Comparison of ENCODE assay signal across 1 cellular context in the genomic region with DNA sequence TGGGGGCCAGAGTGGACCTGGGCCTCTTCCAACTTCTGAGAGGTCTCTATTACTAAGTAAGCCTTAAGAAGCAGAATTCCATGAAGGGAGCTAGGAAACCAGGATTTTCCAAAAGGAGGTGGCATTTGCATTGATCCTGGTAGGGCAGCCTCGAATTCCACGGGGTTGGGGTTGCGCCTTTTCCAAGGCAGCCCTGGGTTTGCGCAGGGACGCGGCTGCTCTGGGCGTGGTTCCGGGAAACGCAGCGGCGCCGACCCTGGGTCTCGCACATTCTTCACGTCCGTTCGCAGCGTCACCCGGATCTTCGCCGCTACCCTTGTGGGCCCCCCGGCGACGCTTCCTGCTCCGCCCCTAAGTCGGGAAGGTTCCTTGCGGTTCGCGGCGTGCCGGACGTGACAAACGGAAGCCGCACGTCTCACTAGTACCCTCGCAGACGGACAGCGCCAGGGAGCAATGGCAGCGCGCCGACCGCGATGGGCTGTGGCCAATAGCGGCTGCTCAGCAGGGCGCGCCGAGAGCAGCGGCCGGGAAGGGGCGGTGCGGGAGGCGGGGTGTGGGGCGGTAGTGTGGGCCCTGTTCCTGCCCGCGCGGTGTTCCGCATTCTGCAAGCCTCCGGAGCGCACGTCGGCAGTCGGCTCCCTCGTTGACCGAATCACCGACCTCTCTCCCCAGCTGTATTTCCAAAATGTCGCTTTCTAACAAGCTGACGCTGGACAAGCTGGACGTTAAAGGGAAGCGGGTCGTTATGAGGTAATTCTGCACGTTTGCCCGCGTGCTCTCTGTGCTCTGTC.
TF ChIP-seq lines count a peak whose summit lies in the region.

Gene PGK1 (plus strand): TSS at position 593 of the 791 bp plus-strand sequence. CDS start 93 bp downstream, at position 686.

TF ChIP-seq in GM12878, 131 proteins besides CTCF, POLR2A, EP300 and RAD21 (continued from another document and continues in another):
- TF ChIP-seq, protein P1, sequence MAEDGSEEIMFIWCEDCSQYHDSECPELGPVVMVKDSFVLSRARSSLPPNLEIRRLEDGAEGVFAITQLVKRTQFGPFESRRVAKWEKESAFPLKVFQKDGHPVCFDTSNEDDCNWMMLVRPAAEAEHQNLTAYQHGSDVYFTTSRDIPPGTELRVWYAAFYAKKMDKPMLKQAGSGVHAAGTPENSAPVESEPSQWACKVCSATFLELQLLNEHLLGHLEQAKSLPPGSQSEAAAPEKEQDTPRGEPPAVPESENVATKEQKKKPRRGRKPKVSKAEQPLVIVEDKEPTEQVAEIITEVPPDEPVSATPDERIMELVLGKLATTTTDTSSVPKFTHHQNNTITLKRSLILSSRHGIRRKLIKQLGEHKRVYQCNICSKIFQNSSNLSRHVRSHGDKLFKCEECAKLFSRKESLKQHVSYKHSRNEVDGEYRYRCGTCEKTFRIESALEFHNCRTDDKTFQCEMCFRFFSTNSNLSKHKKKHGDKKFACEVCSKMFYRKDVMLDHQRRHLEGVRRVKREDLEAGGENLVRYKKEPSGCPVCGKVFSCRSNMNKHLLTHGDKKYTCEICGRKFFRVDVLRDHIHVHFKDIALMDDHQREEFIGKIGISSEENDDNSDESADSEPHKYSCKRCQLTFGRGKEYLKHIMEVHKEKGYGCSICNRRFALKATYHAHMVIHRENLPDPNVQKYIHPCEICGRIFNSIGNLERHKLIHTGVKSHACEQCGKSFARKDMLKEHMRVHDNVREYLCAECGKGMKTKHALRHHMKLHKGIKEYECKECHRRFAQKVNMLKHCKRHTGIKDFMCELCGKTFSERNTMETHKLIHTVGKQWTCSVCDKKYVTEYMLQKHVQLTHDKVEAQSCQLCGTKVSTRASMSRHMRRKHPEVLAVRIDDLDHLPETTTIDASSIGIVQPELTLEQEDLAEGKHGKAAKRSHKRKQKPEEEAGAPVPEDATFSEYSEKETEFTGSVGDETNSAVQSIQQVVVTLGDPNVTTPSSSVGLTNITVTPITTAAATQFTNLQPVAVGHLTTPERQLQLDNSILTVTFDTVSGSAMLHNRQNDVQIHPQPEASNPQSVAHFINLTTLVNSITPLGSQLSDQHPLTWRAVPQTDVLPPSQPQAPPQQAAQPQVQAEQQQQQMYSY (CRISPR knock-in tag; IDR thresholded peaks at IDR 0.05): no peak
- no peak for TF ChIP-seq CBX3 (IDR thresholded peaks at IDR 0.05; ENCODE audit: borderline replicate concordance, low read depth)
- no peak for TF ChIP-seq TARDBP (IDR thresholded peaks at IDR 0.05; ENCODE audit: borderline replicate concordance)
- peak; percentile 68 for TF ChIP-seq ZNF687 (IDR thresholded peaks at IDR 0.05)
- TF ChIP-seq SIX5 (IDR thresholded peaks at IDR 0.05; ENCODE audit: low read depth, low read length, severe bottlenecking): no peak
- no peak for TF ChIP-seq ZNF622 (IDR thresholded peaks at IDR 0.05)
- TF ChIP-seq EED (IDR thresholded peaks at IDR 0.05; ENCODE audit: low read depth): peak; percentile 40; the same call in 1 of the 2 replicates
- peak; percentile 57 for TF ChIP-seq PML (IDR thresholded peaks at IDR 0.05; ENCODE audit: low read length)
- TF ChIP-seq ZNF274 (IDR thresholded peaks at IDR 0.05; ENCODE audit: insufficient read depth, insufficient read length): no peak
- peak; percentile 88 for TF ChIP-seq TAF1 (IDR thresholded peaks at IDR 0.05; ENCODE audit: borderline replicate concordance, low read depth, low read length)
- TF ChIP-seq, protein P2, sequence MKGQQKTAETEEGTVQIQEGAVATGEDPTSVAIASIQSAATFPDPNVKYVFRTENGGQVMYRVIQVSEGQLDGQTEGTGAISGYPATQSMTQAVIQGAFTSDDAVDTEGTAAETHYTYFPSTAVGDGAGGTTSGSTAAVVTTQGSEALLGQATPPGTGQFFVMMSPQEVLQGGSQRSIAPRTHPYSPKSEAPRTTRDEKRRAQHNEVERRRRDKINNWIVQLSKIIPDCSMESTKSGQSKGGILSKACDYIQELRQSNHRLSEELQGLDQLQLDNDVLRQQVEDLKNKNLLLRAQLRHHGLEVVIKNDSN (IDR thresholded peaks at IDR 0.05; ENCODE audit: borderline replicate concordance, extremely low read length, insufficient read depth, low read depth, low read length): no peak
- TF ChIP-seq BRCA1 (IDR thresholded peaks at IDR 0.05; ENCODE audit: low read depth, low read length): no peak
- TF ChIP-seq IKZF2 (IDR thresholded peaks at IDR 0.05): peak; percentile 63 to 67; a peak in 3 of 4 replicates
- TF ChIP-seq, protein P3, sequence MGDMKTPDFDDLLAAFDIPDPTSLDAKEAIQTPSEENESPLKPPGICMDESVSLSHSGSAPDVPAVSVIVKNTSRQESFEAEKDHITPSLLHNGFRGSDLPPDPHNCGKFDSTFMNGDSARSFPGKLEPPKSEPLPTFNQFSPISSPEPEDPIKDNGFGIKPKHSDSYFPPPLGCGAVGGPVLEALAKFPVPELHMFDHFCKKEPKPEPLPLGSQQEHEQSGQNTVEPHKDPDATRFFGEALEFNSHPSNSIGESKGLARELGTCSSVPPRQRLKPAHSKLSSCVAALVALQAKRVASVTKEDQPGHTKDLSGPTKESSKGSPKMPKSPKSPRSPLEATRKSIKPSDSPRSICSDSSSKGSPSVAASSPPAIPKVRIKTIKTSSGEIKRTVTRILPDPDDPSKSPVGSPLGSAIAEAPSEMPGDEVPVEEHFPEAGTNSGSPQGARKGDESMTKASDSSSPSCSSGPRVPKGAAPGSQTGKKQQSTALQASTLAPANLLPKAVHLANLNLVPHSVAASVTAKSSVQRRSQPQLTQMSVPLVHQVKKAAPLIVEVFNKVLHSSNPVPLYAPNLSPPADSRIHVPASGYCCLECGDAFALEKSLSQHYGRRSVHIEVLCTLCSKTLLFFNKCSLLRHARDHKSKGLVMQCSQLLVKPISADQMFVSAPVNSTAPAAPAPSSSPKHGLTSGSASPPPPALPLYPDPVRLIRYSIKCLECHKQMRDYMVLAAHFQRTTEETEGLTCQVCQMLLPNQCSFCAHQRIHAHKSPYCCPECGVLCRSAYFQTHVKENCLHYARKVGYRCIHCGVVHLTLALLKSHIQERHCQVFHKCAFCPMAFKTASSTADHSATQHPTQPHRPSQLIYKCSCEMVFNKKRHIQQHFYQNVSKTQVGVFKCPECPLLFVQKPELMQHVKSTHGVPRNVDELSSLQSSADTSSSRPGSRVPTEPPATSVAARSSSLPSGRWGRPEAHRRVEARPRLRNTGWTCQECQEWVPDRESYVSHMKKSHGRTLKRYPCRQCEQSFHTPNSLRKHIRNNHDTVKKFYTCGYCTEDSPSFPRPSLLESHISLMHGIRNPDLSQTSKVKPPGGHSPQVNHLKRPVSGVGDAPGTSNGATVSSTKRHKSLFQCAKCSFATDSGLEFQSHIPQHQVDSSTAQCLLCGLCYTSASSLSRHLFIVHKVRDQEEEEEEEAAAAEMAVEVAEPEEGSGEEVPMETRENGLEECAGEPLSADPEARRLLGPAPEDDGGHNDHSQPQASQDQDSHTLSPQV (IDR thresholded peaks at IDR 0.05): no peak
- TF ChIP-seq PKNOX1 (IDR thresholded peaks at IDR 0.05): peak; percentile 99
- TF ChIP-seq EGR1 (IDR thresholded peaks at IDR 0.05; ENCODE audit: borderline replicate concordance in 1 of 2, low read depth in 2 of 2, low read length in 2 of 2): no peak; a peak in 1 of 3 replicates
- TF ChIP-seq KLF5 (IDR thresholded peaks at IDR 0.05; ENCODE audit: partially characterized antibody): no peak
- no peak for TF ChIP-seq NFYA (IDR thresholded peaks at IDR 0.05; ENCODE audit: borderline replicate concordance, low read depth, low read length)
- peak; percentile 90 for TF ChIP-seq POLR2AphosphoS2 (IDR thresholded peaks at IDR 0.05; ENCODE audit: low read depth, low read length)
- no peak for TF ChIP-seq FOXK2 (IDR thresholded peaks at IDR 0.05)
- TF ChIP-seq STAT1 (conservative IDR thresholded peaks at IDR 0.05): no peak
- 0 out of 2 replicates have a peak, but pooled peaks have one; percentile 10 for TF ChIP-seq TCF3 (IDR thresholded peaks at IDR 0.05; ENCODE audit: borderline replicate concordance, insufficient read depth, low read depth, low read length)
- no peak for TF ChIP-seq TBL1XR1 (IDR thresholded peaks at IDR 0.05; ENCODE audit: low read depth, low read length)
- peak; percentile 74 to 94; a peak in 3 of 4 replicates for TF ChIP-seq BHLHE40 (IDR thresholded peaks at IDR 0.05; ENCODE audit: borderline replicate concordance in 1 of 2, low read depth in 2 of 2, low read length in 1 of 2)
- TF ChIP-seq ZBED1 (IDR thresholded peaks at IDR 0.05; ENCODE audit: borderline replicate concordance): no peak
- TF ChIP-seq RUNX3 (IDR thresholded peaks at IDR 0.05; ENCODE audit: low read length): peak; percentile 79
- peak; percentile 88 for TF ChIP-seq CREB1 (IDR thresholded peaks at IDR 0.05; ENCODE audit: low read depth)
- TF ChIP-seq JUND (IDR thresholded peaks at IDR 0.05; ENCODE audit: low read depth, low read length): no peak
- no peak for TF ChIP-seq MYC (IDR thresholded peaks at IDR 0.05; ENCODE audit: insufficient read depth, insufficient read length, insufficient replicate concordance, low read length, severe bottlenecking)
- TF ChIP-seq, protein P4, sequence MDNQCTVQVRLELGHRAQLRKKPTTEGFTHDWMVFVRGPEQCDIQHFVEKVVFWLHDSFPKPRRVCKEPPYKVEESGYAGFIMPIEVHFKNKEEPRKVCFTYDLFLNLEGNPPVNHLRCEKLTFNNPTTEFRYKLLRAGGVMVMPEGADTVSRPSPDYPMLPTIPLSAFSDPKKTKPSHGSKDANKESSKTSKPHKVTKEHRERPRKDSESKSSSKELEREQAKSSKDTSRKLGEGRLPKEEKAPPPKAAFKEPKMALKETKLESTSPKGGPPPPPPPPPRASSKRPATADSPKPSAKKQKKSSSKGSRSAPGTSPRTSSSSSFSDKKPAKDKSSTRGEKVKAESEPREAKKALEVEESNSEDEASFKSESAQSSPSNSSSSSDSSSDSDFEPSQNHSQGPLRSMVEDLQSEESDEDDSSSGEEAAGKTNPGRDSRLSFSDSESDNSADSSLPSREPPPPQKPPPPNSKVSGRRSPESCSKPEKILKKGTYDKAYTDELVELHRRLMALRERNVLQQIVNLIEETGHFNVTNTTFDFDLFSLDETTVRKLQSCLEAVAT (IDR thresholded peaks at IDR 0.05): peak; percentile 90
- TF ChIP-seq, protein P5, sequence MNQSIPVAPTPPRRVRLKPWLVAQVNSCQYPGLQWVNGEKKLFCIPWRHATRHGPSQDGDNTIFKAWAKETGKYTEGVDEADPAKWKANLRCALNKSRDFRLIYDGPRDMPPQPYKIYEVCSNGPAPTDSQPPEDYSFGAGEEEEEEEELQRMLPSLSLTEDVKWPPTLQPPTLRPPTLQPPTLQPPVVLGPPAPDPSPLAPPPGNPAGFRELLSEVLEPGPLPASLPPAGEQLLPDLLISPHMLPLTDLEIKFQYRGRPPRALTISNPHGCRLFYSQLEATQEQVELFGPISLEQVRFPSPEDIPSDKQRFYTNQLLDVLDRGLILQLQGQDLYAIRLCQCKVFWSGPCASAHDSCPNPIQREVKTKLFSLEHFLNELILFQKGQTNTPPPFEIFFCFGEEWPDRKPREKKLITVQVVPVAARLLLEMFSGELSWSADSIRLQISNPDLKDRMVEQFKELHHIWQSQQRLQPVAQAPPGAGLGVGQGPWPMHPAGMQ (IDR thresholded peaks at IDR 0.05; ENCODE audit: borderline replicate concordance): no peak
- TF ChIP-seq YY1 (IDR thresholded peaks at IDR 0.05; ENCODE audit: low read depth, low read length): no peak
- TF ChIP-seq USF2 (IDR thresholded peaks at IDR 0.05; ENCODE audit: borderline replicate concordance, low read depth, low read length): no peak
